In the genomic region with DNA sequence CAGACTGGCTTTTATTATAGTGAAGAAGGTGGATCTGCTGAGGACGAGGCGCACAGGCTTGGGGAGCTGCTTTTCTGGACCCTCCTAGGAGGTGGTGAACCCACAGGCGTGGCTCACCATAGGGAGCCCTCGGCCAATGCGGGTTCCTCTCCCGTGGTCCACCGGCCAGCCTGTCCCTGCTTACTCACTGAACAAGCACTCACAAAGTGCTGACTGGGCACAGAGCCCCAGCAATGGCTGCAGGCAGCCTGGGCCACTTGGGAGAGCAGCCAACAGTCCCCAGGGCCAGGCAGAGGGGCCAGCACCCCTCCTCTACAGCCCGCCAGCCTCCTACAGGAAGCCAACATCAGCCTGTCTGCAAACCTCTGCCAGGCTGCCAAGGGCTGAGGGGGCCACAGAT, we compare ENCODE assay signal across 15 cellular contexts. TPM values are rescaled to one million over a fixed set of nuclear protein-coding genes. Genes with fewer than 3 reads are reported as not detected.
A peak's percentile ranks its signal among the peaks of the same experiment; 100 is the strongest.
DNase-seq lines count a peak whose midpoint lies in the region; ATAC-seq and TF ChIP-seq lines count a peak whose summit lies in the region.
"Had no signal": no experiment of that assay in that cellular context is flagged by ENCODE, and none has a peak within 500 bp of the region (broad histone marks: within the 10 kb centered on the region; RNA-seq: fewer than 3 reads in every experiment).

No MANE protein-coding gene starts in this region.

- H3K79me2 ChIP-seq in fibroblast of lung (ENCODE audit: control insufficient read depth, insufficient read depth, low read length), result no peaks in the 10 kb centered on the region

- H3K36me3 Mint-ChIP-seq in neural crest cell (ENCODE audit: low read depth) (no peaks in the 10 kb centered on the region), mesothelial cell of epicardium (peaks cover 3% of the 10 kb centered on the region)

- H3K9me3 ChIP-seq in BLaER1 (no peaks in the 10 kb centered on the region), fibroblast of lung (ENCODE audit: control insufficient read depth, insufficient read depth, low read depth, low read length) (no peaks in the 10 kb centered on the region)

- peaks cover 55% of the 10 kb centered on the region for H3K4me1 ChIP-seq in BLaER1
- H3K4me1 ChIP-seq in fibroblast of lung (ENCODE audit: control insufficient read depth, extremely low read depth, insufficient read depth, low read length), result peaks cover 2% of the 10 kb centered on the region

- TF ChIP-seq CTCF in fibroblast of lung (conservative IDR thresholded peaks at IDR 0.05 in 1 of 2, IDR thresholded peaks at IDR 0.05 in 1 of 2; ENCODE audit: low read depth in 1 of 2, low read length in 2 of 2) (no peak), neural crest cell (conservative IDR thresholded peaks at IDR 0.05) (no peak), mesothelial cell of epicardium (IDR thresholded peaks at IDR 0.05; ENCODE audit: unreplicated experiment) (no peak)

- H3K27me3 Mint-ChIP-seq in neural crest cell (ENCODE audit: low read depth) (no peaks in the 10 kb centered on the region), mesothelial cell of epicardium (ENCODE audit: low read depth) (no peaks in the 10 kb centered on the region)
- H3K27me3 Mint-ChIP-seq: progenitor cell of endocrine pancreas; stimulated activated naive CD8-positive, alpha-beta T cell treated with anti-CD3 and anti-CD28 coated beads, Interleukin-15, amount 100 ng/mL, for 72 hours had no signal

- H3K27ac Mint-ChIP-seq in neural crest cell (ENCODE audit: unreplicated experiment) (peak overlapping the region; percentile 35), mesothelial cell of epicardium (no peak overlapping the region)
- H3K27ac Mint-ChIP-seq: CD8-positive, alpha-beta T cell; progenitor cell of endocrine pancreas had no signal

- DNase-seq in NCI-H446 treated with DMSO at 0.1 percent for 48 hours (lab: John Stamatoyannopoulos, UW) (peak; percentile 31), fibroblast of lung (ENCODE audit: low read depth in 2 of 2) (peak in 1 of 2 donors; percentile 81), neural crest cell (ENCODE audit: low read depth, low spot score) (no peak), mesothelial cell of epicardium (ENCODE audit: low spot score in 2 of 2, unreplicated experiment in 2 of 2) (no peak), AG08395 (ENCODE audit: low spot score) (no peak), SHP77 treated with DMSO at 0.1 percent for 48 hours (lab: John Stamatoyannopoulos, UW) (no peak)
- DNase-seq: CD8-positive, alpha-beta T cell; NCI-H345; stimulated activated naive CD8-positive, alpha-beta T cell treated with anti-CD3 and anti-CD28 coated beads, Interleukin-15, amount 100 ng/mL, for 72 hours had no signal

- no peak for ATAC-seq in HG03342 (IDR thresholded peaks at IDR 0.05; ENCODE audit: unreplicated experiment)
- ATAC-seq: CD8-positive, alpha-beta T cell; left lobe of liver; stimulated activated naive CD8-positive, alpha-beta T cell treated with anti-CD3 and anti-CD28 coated beads, Interleukin-15, amount 100 ng/mL, for 72 hours had no signal

- H3K9me3 Mint-ChIP-seq in neural crest cell, result no peaks in the 10 kb centered on the region
- no peaks in the 10 kb centered on the region for H3K9me3 Mint-ChIP-seq in mesothelial cell of epicardium
- H3K9me3 Mint-ChIP-seq: CD8-positive, alpha-beta T cell; stimulated activated naive CD8-positive, alpha-beta T cell treated with anti-CD3 and anti-CD28 coated beads, Interleukin-15, amount 100 ng/mL, for 72 hours had no signal

- peak overlapping the region; percentile 56 for H3K27ac ChIP-seq in BLaER1
- no peak overlapping the region for H3K27ac ChIP-seq in fibroblast of lung (ENCODE audit: insufficient read depth, low read length)
- H3K27ac ChIP-seq: HL-60 had no signal

- H3K4me2 ChIP-seq in BLaER1 (peak overlapping the region; percentile 87), fibroblast of lung (ENCODE audit: extremely low read depth, insufficient read depth, low read length) (peak overlapping the region; percentile 35)

- H3K27me3 ChIP-seq in BLaER1 (no peaks in the 10 kb centered on the region), fibroblast of lung (ENCODE audit: control insufficient read depth, insufficient read depth, low read length) (no peaks in the 10 kb centered on the region)

- H3K9ac ChIP-seq in BLaER1 (peak overlapping the region; percentile 52), fibroblast of lung (ENCODE audit: insufficient read depth, low read length) (no peak overlapping the region)

- H3K4me1 Mint-ChIP-seq in neural crest cell (no peaks in the 10 kb centered on the region), mesothelial cell of epicardium (no peaks in the 10 kb centered on the region)
- H3K4me1 Mint-ChIP-seq: stimulated activated naive CD8-positive, alpha-beta T cell treated with anti-CD3 and anti-CD28 coated beads, Interleukin-15, amount 100 ng/mL, for 72 hours had no signal

- H3K4me3 ChIP-seq in BLaER1 (no peak overlapping the region), fibroblast of lung (replicated peaks in 1 of 4; ENCODE audit: control extremely low read depth in 1 of 4, insufficient read depth in 1 of 4, low read depth in 3 of 4, low read length in 4 of 4) (no peak overlapping the region)

- H3K36me3 ChIP-seq in BLaER1 (peaks cover 13% of the 10 kb centered on the region), fibroblast of lung (ENCODE audit: control insufficient read depth, insufficient read depth, low read length) (no peaks in the 10 kb centered on the region)

- H3K4me3 Mint-ChIP-seq in neural crest cell, result no peak overlapping the region
- no peak overlapping the region for H3K4me3 Mint-ChIP-seq in mesothelial cell of epicardium
- H3K4me3 Mint-ChIP-seq: CD8-positive, alpha-beta T cell; stimulated activated naive CD8-positive, alpha-beta T cell treated with anti-CD3 and anti-CD28 coated beads, Interleukin-15, amount 100 ng/mL, for 72 hours had no signal

- H4K20me1 ChIP-seq in BLaER1 (no peaks in the 10 kb centered on the region), fibroblast of lung (ENCODE audit: control insufficient read depth, extremely low read depth, insufficient read depth, low read length) (no peaks in the 10 kb centered on the region)

- no peak overlapping the region for H2AFZ ChIP-seq in fibroblast of lung (ENCODE audit: low read length)

RNA-seq across cellular contexts. Expression of gene NCBP3, which starts 19.1 kb away (rescaled TPM):
- total RNA-seq in fibroblast of lung, result 20.3 and 23.3 TPM in 2 replicates
- 20.4 and 20.6 TPM in 2 replicates for polyA plus RNA-seq in fibroblast of lung
- 16.9 and 22.8 TPM in 2 replicates for polyA plus RNA-seq in fibroblast of lung (2012)
- polyA minus RNA-seq in fibroblast of lung (ENCODE audit: low replicate concordance), result 3.6 and 3.9 TPM in 2 replicates
- total RNA-seq in neural crest cell, result 61.5 and 65.6 TPM in 2 replicates
- 88.8 to 97.0 TPM (median 91.4 TPM) in 3 replicates for total RNA-seq in mesothelial cell of epicardium

RNA-seq across cellular contexts. Expression of gene CAMKK1, which starts 27.7 kb away (rescaled TPM):
- total RNA-seq in fibroblast of lung (1.8 and 2.5 TPM in 2 replicates), neural crest cell (4.0 and 4.5 TPM in 2 replicates), mesothelial cell of epicardium (3.8 to 4.3 TPM (median 4.3 TPM) in 3 replicates)
- 0.41 and 1.3 TPM in 2 replicates for polyA plus RNA-seq in fibroblast of lung
- 0.30 and 1.2 TPM in 2 replicates for polyA plus RNA-seq in fibroblast of lung (2012)
- 0.94 and 1.6 TPM in 2 replicates for polyA minus RNA-seq in fibroblast of lung (ENCODE audit: low replicate concordance)

RNA-seq across cellular contexts. Expression of gene P2RX1, which starts 51.1 kb away (rescaled TPM):
- under 0.01 TPM in 2 replicates for total RNA-seq in fibroblast of lung
- 0.02 TPM in 1 of 2 replicates, not detected in the other for polyA plus RNA-seq in fibroblast of lung
- polyA plus RNA-seq in fibroblast of lung (2012), result 0.03 TPM in 1 of 2 replicates, not detected in the other
- polyA minus RNA-seq in fibroblast of lung (ENCODE audit: low replicate concordance), result not detected in 2 replicates
- total RNA-seq in neural crest cell, result not detected in 2 replicates
- total RNA-seq in mesothelial cell of epicardium, result 0.16 to 0.22 TPM (median 0.18 TPM) in 3 replicates
- total RNA-seq: glomerular endothelial cell had no signal
